8 cellular contexts compared by ENCODE assay signal in genomic region chr6:26170951-26171841, GRCh38.
DNase-seq lines count a peak whose midpoint lies in the region; FAIRE-seq lines count a peak whose summit lies in the region.

No MANE protein-coding gene starts in this region.

- H3K4ac ChIP-seq in neuronal stem cell (ENCODE audit: low read length) = no peak overlapping the region

- H3K36me3 Mint-ChIP-seq in dendritic cell treated with granulocyte-macrophage colony-stimulating factor and Interleukin-4, amounts not matched to agents 40 ng/mL and 50 ng/mL, for 4 days (ENCODE audit: low read depth) = peaks cover 12% of the 10 kb centered on the region

- intact Hi-C loops in dendritic cell treated with granulocyte-macrophage colony-stimulating factor and Interleukin-4, amounts not matched to agents 40 ng/mL and 50 ng/mL, for 4 days (cut with micrococcal nuclease) = loop anchor here (1.0 to 10.0 kb wide), 6 partner anchors 12 to 426 kb away; partner anchors contain the start of gene ABT1

- H4K91ac ChIP-seq in neuronal stem cell (ENCODE audit: low read depth, low read length, poor library complexity) = no peak overlapping the region

- H3K23ac ChIP-seq in neuronal stem cell (ENCODE audit: low read depth, low read length, poor library complexity) = peak overlapping the region; percentile 60

- H2AK5ac ChIP-seq in neuronal stem cell (ENCODE audit: low read depth, low read length) = no peak overlapping the region

- H3K9me3 ChIP-seq in KOPT-K1 (ENCODE audit: insufficient read depth, low read length, poor library complexity, severe bottlenecking) (no peaks in the 10 kb centered on the region), neuronal stem cell (replicated peaks in 1 of 2; ENCODE audit: control insufficient read depth in 2 of 2, insufficient read depth in 1 of 2, low read depth in 1 of 2, low read length in 2 of 2) (no peaks in the 10 kb centered on the region)

- no peak overlapping the region for H2BK15ac ChIP-seq in neuronal stem cell (ENCODE audit: low read length)

- H3K4me1 ChIP-seq in neuronal stem cell (ENCODE audit: control insufficient read depth in 2 of 2, insufficient read depth in 1 of 2, low read depth in 1 of 2, low read length in 2 of 2) = no peaks in the 10 kb centered on the region

- peak overlapping the region; percentile 69 to 85 for H3K4me3 ChIP-seq in neuronal stem cell (ENCODE audit: low read length in 2 of 2)

- H2BK120ac ChIP-seq in neuronal stem cell (ENCODE audit: low read depth, low read length) = no peak overlapping the region

- peak overlapping the region; percentile 94 for H3K27ac Mint-ChIP-seq in dendritic cell treated with granulocyte-macrophage colony-stimulating factor and Interleukin-4, amounts not matched to agents 40 ng/mL and 50 ng/mL, for 4 days

- H3K18ac ChIP-seq in neuronal stem cell (ENCODE audit: low read length) = no peak overlapping the region

- no peaks in the 10 kb centered on the region for H3K9me3 Mint-ChIP-seq in dendritic cell treated with granulocyte-macrophage colony-stimulating factor and Interleukin-4, amounts not matched to agents 40 ng/mL and 50 ng/mL, for 4 days

- no peaks in the 10 kb centered on the region for H3K79me1 ChIP-seq in neuronal stem cell (ENCODE audit: low read depth, low read length)

- H3K4me2 ChIP-seq in neuronal stem cell (ENCODE audit: insufficient read depth, low read length, poor library complexity, severe bottlenecking) = peak overlapping the region; percentile 45

- peak overlapping the region; percentile 21 for H2BK5ac ChIP-seq in neuronal stem cell (ENCODE audit: low read length)

- H3K9ac ChIP-seq in neuronal stem cell (ENCODE audit: low read depth, low read length, poor library complexity) = no peak overlapping the region

- DNase-seq in GM19239 (ENCODE audit: insufficient read length, low spot score) = no peak
- DNase-seq in neuronal stem cell (ENCODE audit: low spot score) = no peak
- no peak for DNase-seq in hypothalamus (lab: John Stamatoyannopoulos, UW)
- DNase-seq in activated CD4-positive, CD25-positive, alpha-beta regulatory T cell treated with anti-CD3 and anti-CD28 coated beads, Interleukin-2, amount 50 U/mL, for 72 hours = no peak
- no peak for DNase-seq in dedifferentiated amniotic fluid mesenchymal stem cell (ENCODE audit: extremely low spot score)
- no peak for DNase-seq in D341Med (ENCODE audit: low spot score)

- WGBS in neuronal stem cell (ENCODE audit: extremely low coverage in 2 of 2, insufficient read length in 2 of 2, insufficient replicate concordance in 1 of 2), 2 donors = no CpG with 5 or more reads among the region's 10 CpGs

- H2BK12ac ChIP-seq in neuronal stem cell (ENCODE audit: low read length) = no peak overlapping the region

- peak; percentile 45 for FAIRE-seq in GM19239 (lab: Jason Lieb, UNC)

- H3K4me3 Mint-ChIP-seq in dendritic cell treated with granulocyte-macrophage colony-stimulating factor and Interleukin-4, amounts not matched to agents 40 ng/mL and 50 ng/mL, for 4 days = peak overlapping the region; percentile 87

- H3K27me3 Mint-ChIP-seq in dendritic cell treated with granulocyte-macrophage colony-stimulating factor and Interleukin-4, amounts not matched to agents 40 ng/mL and 50 ng/mL, for 4 days = no peaks in the 10 kb centered on the region

- peaks cover 39% of the 10 kb centered on the region for H3K4me1 Mint-ChIP-seq in dendritic cell treated with granulocyte-macrophage colony-stimulating factor and Interleukin-4, amounts not matched to agents 40 ng/mL and 50 ng/mL, for 4 days (ENCODE audit: low read depth)

- no peak overlapping the region for H3K14ac ChIP-seq in neuronal stem cell (ENCODE audit: low read length)

- no peaks in the 10 kb centered on the region for H3K27me3 ChIP-seq in neuronal stem cell (ENCODE audit: control insufficient read depth in 3 of 3, insufficient read depth in 3 of 3, low read depth in 1 of 3, low read length in 3 of 3)

- peak overlapping the region; percentile 76 for H2AFZ ChIP-seq in neuronal stem cell (ENCODE audit: low read length)

- H4K8ac ChIP-seq in neuronal stem cell (ENCODE audit: low read depth, low read length) = no peak overlapping the region

- H3K27ac ChIP-seq in KOPT-K1 (ENCODE audit: low read depth, low read length, poor library complexity, severe bottlenecking) (peak overlapping the region; percentile 99), neuronal stem cell (replicated peaks; ENCODE audit: low read length) (no peak overlapping the region)

- H3K36me3 ChIP-seq in KOPT-K1 (ENCODE audit: insufficient read depth, low read length) (no peaks in the 10 kb centered on the region), neuronal stem cell (replicated peaks in 1 of 2; ENCODE audit: control insufficient read depth in 2 of 2, insufficient read depth in 2 of 2, low read length in 2 of 2) (no peaks in the 10 kb centered on the region)
